In genomic region chr2:20184067-20184938, GRCh38 we compare ENCODE assay signal across 12 cellular contexts. TPM values are rescaled to one million over a fixed set of nuclear protein-coding genes. Genes with fewer than 3 reads are reported as not detected.
DNase-seq lines count a peak whose midpoint lies in the region; TF ChIP-seq lines count a peak whose summit lies in the region.
"Had no signal": no experiment of that assay in that cellular context is flagged by ENCODE, and none has a peak within 500 bp of the region (broad histone marks: within the 10 kb centered on the region; RNA-seq: fewer than 3 reads in every experiment).

No MANE protein-coding gene starts in this region.

- DNase-seq in AG10803 (ENCODE audit: low read depth) (peak; percentile 69), LoVo (ENCODE audit: low spot score) (peak; percentile 14), choroid plexus epithelial cell (ENCODE audit: low read depth) (peak; percentile 81), lung microvascular endothelial cell (ENCODE audit: low read depth in 2 of 2) (peak; percentile 20 to 38), ecto neural progenitor cell (ENCODE audit: low spot score) (no peak)
- DNase-seq in activated T-cell treated with anti-CD3 and anti-CD28 coated beads, Interleukin-2, amount 50 U/mL, for 48 hours = no peak
- DNase-seq in activated naive CD4-positive, alpha-beta T cell treated with anti-CD3 and anti-CD28 coated beads for 36 hours = no peak
- DNase-seq in activated CD4-positive, alpha-beta T cell treated with anti-CD3 and anti-CD28 coated beads for 48 hours = no peak
- DNase-seq: COR-L47, NCI-H82 had no signal

- no peaks in the 10 kb centered on the region for H3K36me3 Mint-ChIP-seq in activated naive CD4-positive, alpha-beta T cell treated with anti-CD3 and anti-CD28 coated beads for 36 hours (ENCODE audit: low read depth)

- no peak overlapping the region for H3K4me3 Mint-ChIP-seq in activated naive CD4-positive, alpha-beta T cell treated with anti-CD3 and anti-CD28 coated beads for 36 hours
- H3K4me3 Mint-ChIP-seq: activated T-helper 17 cell treated with anti-CD3 and anti-CD28 coated beads, Interleukin-2, amount 50 U/mL, for 72 hours had no signal

- no peak for TF ChIP-seq CTCF in AG10803 (conservative IDR thresholded peaks at IDR 0.05; ENCODE audit: low read length)
- no peak for TF ChIP-seq CTCF in choroid plexus epithelial cell (conservative IDR thresholded peaks at IDR 0.05; ENCODE audit: low read depth, low read length)

- H3K27ac Mint-ChIP-seq in activated naive CD4-positive, alpha-beta T cell treated with anti-CD3 and anti-CD28 coated beads for 36 hours = no peak overlapping the region
- H3K27ac Mint-ChIP-seq: activated T-helper 17 cell treated with anti-CD3 and anti-CD28 coated beads, Interleukin-2, amount 50 U/mL, for 72 hours had no signal

- intact Hi-C loops in activated naive CD4-positive, alpha-beta T cell treated with anti-CD3 and anti-CD28 coated beads for 36 hours (cut with micrococcal nuclease) = no loop called here

- H3K4me1 Mint-ChIP-seq in activated naive CD4-positive, alpha-beta T cell treated with anti-CD3 and anti-CD28 coated beads for 36 hours (ENCODE audit: low read depth) = no peaks in the 10 kb centered on the region
- H3K4me1 Mint-ChIP-seq: activated T-helper 17 cell treated with anti-CD3 and anti-CD28 coated beads, Interleukin-2, amount 50 U/mL, for 72 hours had no signal

- H3K9me3 Mint-ChIP-seq in activated naive CD4-positive, alpha-beta T cell treated with anti-CD3 and anti-CD28 coated beads for 36 hours = no peaks in the 10 kb centered on the region
- H3K9me3 Mint-ChIP-seq: activated T-helper 17 cell treated with anti-CD3 and anti-CD28 coated beads, Interleukin-2, amount 50 U/mL, for 72 hours had no signal

- CTCF ChIA-PET in activated naive CD4-positive, alpha-beta T cell treated with anti-CD3 and anti-CD28 coated beads for 36 hours (lab: Charles Lee) = no interaction called here

- H3K27me3 Mint-ChIP-seq in activated naive CD4-positive, alpha-beta T cell treated with anti-CD3 and anti-CD28 coated beads for 36 hours (ENCODE audit: low read depth) = no peaks in the 10 kb centered on the region

- H3K4me3 ChIP-seq in AG10803 (ENCODE audit: low read length) = no peak overlapping the region
- H3K4me3 ChIP-seq in choroid plexus epithelial cell (ENCODE audit: low read depth, low read length) = no peak overlapping the region
- H3K4me3 ChIP-seq: suprapubic skin had no signal

RNA-seq across cellular contexts. Expression of gene SDC1, which starts 40.6 kb away (rescaled TPM):
- 0.40 and 1.7 TPM in 2 replicates for total RNA-seq in lung microvascular endothelial cell
- total RNA-seq in activated naive CD4-positive, alpha-beta T cell treated with anti-CD3 and anti-CD28 coated beads for 36 hours = under 1 TPM; 0.67 TPM

Comparison
In these comparisons a context has a peak if more than half of its experiments do, and no peak if none do; other contexts are left out.
1. DNase-seq: peak in AG10803 (single experiment), LoVo (single experiment), choroid plexus epithelial cell (single experiment) and lung microvascular endothelial cell (2 of 2); none in activated T-cell treated with anti-CD3 and anti-CD28 coated beads, Interleukin-2, amount 50 U/mL, for 48 hours (0 of 2), activated naive CD4-positive, alpha-beta T cell treated with anti-CD3 and anti-CD28 coated beads for 36 hours (single experiment), activated CD4-positive, alpha-beta T cell treated with anti-CD3 and anti-CD28 coated beads for 48 hours (single experiment) and ecto neural progenitor cell (single experiment).